In the genomic region with DNA sequence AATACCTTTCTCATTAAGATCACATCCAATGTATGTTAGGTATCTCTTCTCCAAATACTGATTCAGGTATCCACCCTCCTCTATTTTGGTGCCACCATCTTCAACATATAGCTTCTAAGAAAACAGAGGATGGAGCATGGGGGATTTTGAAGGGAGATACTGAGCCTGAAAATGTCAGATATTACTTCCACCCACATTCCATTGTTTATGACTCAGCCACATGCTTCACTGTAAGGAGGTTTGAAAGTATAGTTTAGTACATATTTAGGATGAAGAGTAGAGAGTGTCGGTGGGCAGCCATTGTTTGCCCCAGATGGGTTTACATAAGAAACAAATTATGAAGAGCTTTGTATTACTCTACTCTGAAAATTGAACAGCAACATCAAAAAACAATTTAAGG, we compare ENCODE assay signal across 26 cellular contexts.
"Had no signal": no experiment of that assay in that cellular context is flagged by ENCODE, and none has a peak within 500 bp of the region (broad histone marks: within the 10 kb centered on the region; RNA-seq: fewer than 3 reads in every experiment).

No MANE protein-coding gene starts in this region.

- H3K4me3 ChIP-seq: body of pancreas, cardiac muscle cell, colonic mucosa, gastrocnemius medialis, heart left ventricle had no signal

- H3K27me3 ChIP-seq: body of pancreas, cardiac muscle cell, colonic mucosa, gastrocnemius medialis, heart left ventricle had no signal

- FAIRE-seq: endometrium, endothelial cell of umbilical vein had no signal

- DNase-seq: activated B cell treated with CpG ODN at 0.5 μM for 24 hours; activated CD4-positive, alpha-beta T cell treated with anti-CD3 and anti-CD28 coated beads for 48 hours; activated CD4-positive, alpha-beta T cell treated with anti-CD3 and anti-CD28 coated beads, Interleukin-2, amount 50 U/mL, for 1 hour; activated CD4-positive, alpha-beta T cell treated with anti-CD3 and anti-CD28 coated beads, Interleukin-2, amount 50 U/mL, for 48 hours; activated CD8-positive, alpha-beta memory T cell treated with anti-CD3 and anti-CD28 coated beads for 24 hours; activated CD8-positive, alpha-beta T cell treated with anti-CD3 and anti-CD28 coated beads for 36 hours; activated effector memory CD4-positive, alpha-beta T cell treated with Interleukin-2 at 50 U/mL for 16 hours; activated gamma-delta T cell treated with Interleukin-2 at 50 U/mL for 16 hours; activated naive CD4-positive, alpha-beta T cell treated with anti-CD3 and anti-CD28 coated beads, Interleukin-2, amount 50 U/mL, for 16 hours; activated naive CD4-positive, alpha-beta T cell treated with Interleukin-2 at 50 U/mL for 16 hours; activated T-cell treated with anti-CD3 and anti-CD28 coated beads, Interleukin-2, amount 50 U/mL, for 4 hours; amniotic stem cell; anterior cingulate cortex; body of pancreas; central memory CD4-positive, alpha-beta T cell; cerebellar nuclear complex; colonic mucosa; effector CD8-positive, alpha-beta T cell; foreskin fibroblast; gastrocnemius medialis; glutamatergic neuron; heart left ventricle; T-helper 2 cell had no signal

- H3K36me3 ChIP-seq: cardiac muscle cell, colonic mucosa, gastrocnemius medialis, heart left ventricle had no signal
